1 cellular context compared by ENCODE assay signal in genomic region chr1:234978397-234979291, GRCh38.
A peak's percentile ranks its signal among the peaks of the same experiment; 100 is the strongest.
TF ChIP-seq lines count a peak whose summit lies in the region.

No MANE protein-coding gene starts in this region.

TF ChIP-seq in HepG2, 621 proteins besides CTCF, POLR2A, EP300 and RAD21 (continued from another document and continues in another):
- TF ChIP-seq HNF1B (CRISPR knock-in tag; IDR thresholded peaks at IDR 0.05): peak; percentile 87
- TF ChIP-seq MAFG (CRISPR knock-in tag; IDR thresholded peaks at IDR 0.05): no peak
- no peak for TF ChIP-seq PTBP1 (IDR thresholded peaks at IDR 0.05; ENCODE audit: low read depth, low read length, poor library complexity, severe bottlenecking)
- no peak for TF ChIP-seq ZNF615 (CRISPR knock-in tag; IDR thresholded peaks at IDR 0.05; ENCODE audit: borderline replicate concordance)
- no peak for TF ChIP-seq GRHL1 (CRISPR knock-in tag; conservative IDR thresholded peaks at IDR 0.05)
- TF ChIP-seq HNRNPK (IDR thresholded peaks at IDR 0.05; ENCODE audit: low read depth, low read length, poor library complexity, severe bottlenecking): peak; percentile 80
- no peak for TF ChIP-seq TCF12 (IDR thresholded peaks at IDR 0.05)
- peak; percentile 86 for TF ChIP-seq TCF12 (CRISPR knock-in tag; IDR thresholded peaks at IDR 0.05)
- TF ChIP-seq REST (IDR thresholded peaks at IDR 0.05; ENCODE audit: borderline replicate concordance in 1 of 2, low read depth in 1 of 2, low read length in 2 of 2): peak in 1 of 2 experiments; percentile 66; a peak in 1 of 4 replicates
- TF ChIP-seq YEATS4 (CRISPR knock-in tag; IDR thresholded peaks at IDR 0.05; ENCODE audit: borderline replicate concordance): no peak; the same call in 1 of the 2 replicates
- no peak for TF ChIP-seq ZFYVE20 (CRISPR knock-in tag; IDR thresholded peaks at IDR 0.05; ENCODE audit: borderline replicate concordance, low read depth)
- peak; percentile 76; the same call in 1 of the 2 replicates for TF ChIP-seq FOXP1 (IDR thresholded peaks at IDR 0.05)
- peak; percentile 82 for TF ChIP-seq FOXP1 (CRISPR knock-in tag; IDR thresholded peaks at IDR 0.05)
- no peak; the same call in 1 of the 2 replicates for TF ChIP-seq POLR2G (IDR thresholded peaks at IDR 0.05; ENCODE audit: low read depth, low read length)
- peak; percentile 44 for TF ChIP-seq ZNF781 (CRISPR knock-in tag; IDR thresholded peaks at IDR 0.05; ENCODE audit: borderline replicate concordance, not compliant biosample characterization)
- TF ChIP-seq DRAP1 (CRISPR knock-in tag; IDR thresholded peaks at IDR 0.05): peak; percentile 75
- no peak for TF ChIP-seq KLF15 (CRISPR knock-in tag; IDR thresholded peaks at IDR 0.05; ENCODE audit: borderline replicate concordance)
- TF ChIP-seq ZNF704 (CRISPR knock-in tag; IDR thresholded peaks at IDR 0.05; ENCODE audit: borderline replicate concordance): no peak
- peak; percentile 30; the same call in 1 of the 2 replicates for TF ChIP-seq ZBTB21 (CRISPR knock-in tag; IDR thresholded peaks at IDR 0.05)
- TF ChIP-seq HDAC1 (CRISPR knock-in tag; IDR thresholded peaks at IDR 0.05): peak; percentile 83
- TF ChIP-seq NFYC (CRISPR knock-in tag; IDR thresholded peaks at IDR 0.05): peak; percentile 7; the same call in 1 of the 2 replicates
- no peak; the same call in 1 of the 2 replicates for TF ChIP-seq ZNF354B (CRISPR knock-in tag; IDR thresholded peaks at IDR 0.05)
- TF ChIP-seq SNAI1 (CRISPR knock-in tag; IDR thresholded peaks at IDR 0.05; ENCODE audit: borderline replicate concordance): no peak
- no peak for TF ChIP-seq MTERF4 (CRISPR knock-in tag; IDR thresholded peaks at IDR 0.05)
- no peak for TF ChIP-seq NCOA5 (CRISPR knock-in tag; IDR thresholded peaks at IDR 0.05)
- peak; percentile 88; the same call in 1 of the 2 replicates for TF ChIP-seq MIXL1 (CRISPR knock-in tag; IDR thresholded peaks at IDR 0.05)
- peak; percentile 67; the same call in 1 of the 2 replicates for TF ChIP-seq ZSCAN25 (CRISPR knock-in tag; IDR thresholded peaks at IDR 0.05)
- TF ChIP-seq CHCHD3 (CRISPR knock-in tag; IDR thresholded peaks at IDR 0.05): no peak
- TF ChIP-seq ZFP36L2 (CRISPR knock-in tag; IDR thresholded peaks at IDR 0.05): no peak
- TF ChIP-seq ZNF337 (CRISPR knock-in tag; IDR thresholded peaks at IDR 0.05; ENCODE audit: borderline replicate concordance, low read depth): no peak
- TF ChIP-seq CHD4 (IDR thresholded peaks at IDR 0.05; ENCODE audit: borderline replicate concordance, low read length): no peak
- no peak; the same call in 1 of the 2 replicates for TF ChIP-seq ZNF598 (CRISPR knock-in tag; IDR thresholded peaks at IDR 0.05; ENCODE audit: borderline replicate concordance)
- 0 out of 2 replicates have a peak, but pooled peaks have one; percentile 12 for TF ChIP-seq ZNF12 (CRISPR knock-in tag; IDR thresholded peaks at IDR 0.05)
- TF ChIP-seq ZMAT5 (CRISPR knock-in tag; IDR thresholded peaks at IDR 0.05; ENCODE audit: borderline replicate concordance, low read depth): no peak
- TF ChIP-seq MAZ (IDR thresholded peaks at IDR 0.05; ENCODE audit: borderline replicate concordance, low read depth, low read length): no peak
- TF ChIP-seq MAZ (CRISPR knock-in tag; IDR thresholded peaks at IDR 0.05; ENCODE audit: low read depth): peak; percentile 50; the same call in 1 of the 2 replicates
- TF ChIP-seq MXD3 (CRISPR knock-in tag; IDR thresholded peaks at IDR 0.05): no peak
- no peak for TF ChIP-seq ZFP37 (CRISPR knock-in tag; IDR thresholded peaks at IDR 0.05; ENCODE audit: borderline replicate concordance)
- no peak for TF ChIP-seq ZNF569 (CRISPR knock-in tag; IDR thresholded peaks at IDR 0.05; ENCODE audit: borderline replicate concordance)
- TF ChIP-seq ARID3A (IDR thresholded peaks at IDR 0.05; ENCODE audit: low read depth, low read length): peak; percentile 99
- no peak for TF ChIP-seq ZBTB25 (CRISPR knock-in tag; IDR thresholded peaks at IDR 0.05)
- TF ChIP-seq BCL6 (CRISPR knock-in tag; IDR thresholded peaks at IDR 0.05): peak; percentile 83; the same call in 1 of the 2 replicates
- TF ChIP-seq IRF9 (CRISPR knock-in tag; IDR thresholded peaks at IDR 0.05; ENCODE audit: borderline replicate concordance): peak; percentile 71
- TF ChIP-seq ZBTB3 (CRISPR knock-in tag; IDR thresholded peaks at IDR 0.05; ENCODE audit: borderline replicate concordance, low read depth): peak; percentile 96; the same call in 1 of the 2 replicates
- no peak for TF ChIP-seq TRIM22 (IDR thresholded peaks at IDR 0.05)
- no peak for TF ChIP-seq NFATC3 (CRISPR knock-in tag; IDR thresholded peaks at IDR 0.05)
- no peak for TF ChIP-seq GLMP (CRISPR knock-in tag; IDR thresholded peaks at IDR 0.05; ENCODE audit: borderline replicate concordance)
- TF ChIP-seq KLF9 (CRISPR knock-in tag; IDR thresholded peaks at IDR 0.05; ENCODE audit: low read depth): no peak
